In the genomic region with DNA sequence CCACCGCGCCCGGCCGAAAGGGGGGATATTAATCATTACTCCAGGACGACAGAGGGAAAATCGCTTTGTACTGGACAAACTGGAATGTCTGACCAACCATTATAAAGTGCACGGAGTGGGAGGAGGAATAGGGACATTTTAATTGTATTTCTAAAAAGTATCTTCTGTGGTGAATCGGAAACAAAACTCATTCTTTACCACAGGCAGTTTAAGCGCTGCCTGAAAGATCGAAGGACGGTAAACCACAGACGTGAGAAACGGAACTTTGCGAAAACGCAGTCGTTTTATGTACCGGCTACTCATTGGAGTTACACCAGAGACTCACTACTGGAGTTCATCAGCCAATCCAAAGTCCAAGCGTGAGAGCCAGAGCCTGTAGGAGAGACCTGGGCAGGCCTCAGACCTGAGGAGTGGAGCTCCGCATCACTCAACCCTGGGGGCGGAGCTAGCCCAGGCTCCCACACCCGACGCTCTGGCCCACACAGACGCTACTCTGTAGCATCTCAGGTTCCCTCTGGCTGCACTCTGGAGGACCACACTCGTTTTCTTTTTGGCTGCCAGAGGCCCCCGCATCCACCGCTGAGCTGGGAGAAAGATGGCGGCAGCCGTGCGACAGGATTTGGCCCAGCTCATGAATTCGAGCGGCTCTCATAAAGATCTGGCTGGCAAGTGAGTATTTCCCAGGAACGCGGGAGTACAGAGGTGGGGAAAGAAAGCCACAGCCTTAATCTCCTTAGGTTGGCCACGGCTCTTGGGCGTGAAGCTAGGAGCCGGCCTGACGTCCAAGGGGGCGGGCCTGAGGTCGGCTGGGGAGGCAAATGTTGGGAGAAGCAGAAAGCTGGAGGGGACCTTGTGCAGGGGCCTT, we compare ENCODE assay signal across 8 cellular contexts.
A peak's percentile ranks its signal among the peaks of the same experiment; 100 is the strongest.
DNase-seq lines count a peak whose midpoint lies in the region; ATAC-seq and TF ChIP-seq lines count a peak whose summit lies in the region.

A gene (plus strand): TSS at position 554 of the 865 bp plus-strand sequence. CDS start 42 bp downstream, at position 596.

- peak; percentile 21 for TF ChIP-seq RAD21 in Ishikawa (IDR thresholded peaks at IDR 0.05; ENCODE audit: low read depth)

- DNase-seq in DMS153 (lab: John Stamatoyannopoulos, UW) (peak; percentile 100), OCI-M2 (lab: John Stamatoyannopoulos, UW; ENCODE audit: unreplicated experiment) (peak; percentile 93), activated T-cell treated with anti-CD3 and anti-CD28 coated beads for 4 hours (peak; percentile 90), epidermal melanocyte (ENCODE audit: insufficient read length, low spot score) (peak; percentile 85), middle frontal gyrus (ENCODE audit: extremely low spot score, low spot score) (peak; percentile 97)
- DNase-seq in stimulated activated CD8-positive, alpha-beta memory T cell treated with anti-CD3 and anti-CD28 coated beads, Interleukin-2, amount 100 ng/mL, for 48 hours (ENCODE audit: low read depth in 2 of 2): peak; percentile 91 to 92

- ATAC-seq in GM21576 (IDR thresholded peaks at IDR 0.05; ENCODE audit: unreplicated experiment): peak; percentile 99

- 0 out of 2 replicates have a peak, but pooled peaks have one; percentile 18 for TF ChIP-seq EP300 in Ishikawa (IDR thresholded peaks at IDR 0.05; ENCODE audit: borderline replicate concordance)

TF ChIP-seq in Ishikawa, 13 proteins besides CTCF, POLR2A, EP300 and RAD21:
- peak; percentile 32; the same call in 1 of the 2 replicates for TF ChIP-seq CREB1 (IDR thresholded peaks at IDR 0.05; ENCODE audit: low read depth)
- TF ChIP-seq TAF1 (IDR thresholded peaks at IDR 0.05; ENCODE audit: low read depth): peak; percentile 92
- TF ChIP-seq, protein P1, sequence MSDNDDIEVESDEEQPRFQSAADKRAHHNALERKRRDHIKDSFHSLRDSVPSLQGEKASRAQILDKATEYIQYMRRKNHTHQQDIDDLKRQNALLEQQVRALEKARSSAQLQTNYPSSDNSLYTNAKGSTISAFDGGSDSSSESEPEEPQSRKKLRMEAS (IDR thresholded peaks at IDR 0.05): peak; percentile 69; the same call in 1 of the 2 replicates
- peak; percentile 61 for TF ChIP-seq EGR1 (IDR thresholded peaks at IDR 0.05)
- TF ChIP-seq FOXM1 (IDR thresholded peaks at IDR 0.05; ENCODE audit: borderline replicate concordance, low read depth): peak; percentile 57; the same call in 1 of the 2 replicates
- peak; percentile 84 for TF ChIP-seq TCF12 (IDR thresholded peaks at IDR 0.05; ENCODE audit: low read depth)
- no peak for TF ChIP-seq ZBTB7A (IDR thresholded peaks at IDR 0.05; ENCODE audit: low read depth)
- TF ChIP-seq NFIC (IDR thresholded peaks at IDR 0.05): peak; percentile 50
- TF ChIP-seq, protein P2, sequence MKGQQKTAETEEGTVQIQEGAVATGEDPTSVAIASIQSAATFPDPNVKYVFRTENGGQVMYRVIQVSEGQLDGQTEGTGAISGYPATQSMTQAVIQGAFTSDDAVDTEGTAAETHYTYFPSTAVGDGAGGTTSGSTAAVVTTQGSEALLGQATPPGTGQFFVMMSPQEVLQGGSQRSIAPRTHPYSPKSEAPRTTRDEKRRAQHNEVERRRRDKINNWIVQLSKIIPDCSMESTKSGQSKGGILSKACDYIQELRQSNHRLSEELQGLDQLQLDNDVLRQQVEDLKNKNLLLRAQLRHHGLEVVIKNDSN (IDR thresholded peaks at IDR 0.05): peak; percentile 36; the same call in 1 of the 2 replicates
- TF ChIP-seq CEBPB (IDR thresholded peaks at IDR 0.05): no peak
- TF ChIP-seq TEAD4 (IDR thresholded peaks at IDR 0.05): 0 out of 2 replicates have a peak, but pooled peaks have one; percentile 18
- TF ChIP-seq YY1 (IDR thresholded peaks at IDR 0.05; ENCODE audit: low read depth): peak; percentile 91
- TF ChIP-seq, protein P3, sequence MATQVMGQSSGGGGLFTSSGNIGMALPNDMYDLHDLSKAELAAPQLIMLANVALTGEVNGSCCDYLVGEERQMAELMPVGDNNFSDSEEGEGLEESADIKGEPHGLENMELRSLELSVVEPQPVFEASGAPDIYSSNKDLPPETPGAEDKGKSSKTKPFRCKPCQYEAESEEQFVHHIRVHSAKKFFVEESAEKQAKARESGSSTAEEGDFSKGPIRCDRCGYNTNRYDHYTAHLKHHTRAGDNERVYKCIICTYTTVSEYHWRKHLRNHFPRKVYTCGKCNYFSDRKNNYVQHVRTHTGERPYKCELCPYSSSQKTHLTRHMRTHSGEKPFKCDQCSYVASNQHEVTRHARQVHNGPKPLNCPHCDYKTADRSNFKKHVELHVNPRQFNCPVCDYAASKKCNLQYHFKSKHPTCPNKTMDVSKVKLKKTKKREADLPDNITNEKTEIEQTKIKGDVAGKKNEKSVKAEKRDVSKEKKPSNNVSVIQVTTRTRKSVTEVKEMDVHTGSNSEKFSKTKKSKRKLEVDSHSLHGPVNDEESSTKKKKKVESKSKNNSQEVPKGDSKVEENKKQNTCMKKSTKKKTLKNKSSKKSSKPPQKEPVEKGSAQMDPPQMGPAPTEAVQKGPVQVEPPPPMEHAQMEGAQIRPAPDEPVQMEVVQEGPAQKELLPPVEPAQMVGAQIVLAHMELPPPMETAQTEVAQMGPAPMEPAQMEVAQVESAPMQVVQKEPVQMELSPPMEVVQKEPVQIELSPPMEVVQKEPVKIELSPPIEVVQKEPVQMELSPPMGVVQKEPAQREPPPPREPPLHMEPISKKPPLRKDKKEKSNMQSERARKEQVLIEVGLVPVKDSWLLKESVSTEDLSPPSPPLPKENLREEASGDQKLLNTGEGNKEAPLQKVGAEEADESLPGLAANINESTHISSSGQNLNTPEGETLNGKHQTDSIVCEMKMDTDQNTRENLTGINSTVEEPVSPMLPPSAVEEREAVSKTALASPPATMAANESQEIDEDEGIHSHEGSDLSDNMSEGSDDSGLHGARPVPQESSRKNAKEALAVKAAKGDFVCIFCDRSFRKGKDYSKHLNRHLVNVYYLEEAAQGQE (IDR thresholded peaks at IDR 0.05; ENCODE audit: low read depth): no peak
TF ChIP-seq in Ishikawa: peak in this region for 10.

Comparison
In these comparisons a context has a peak if more than half of its experiments do, and no peak if none do; other contexts are left out.
1. Peak in every context shown above with its lines: DNase-seq and ATAC-seq.